12 cellular contexts compared by ENCODE assay signal in the genomic region with DNA sequence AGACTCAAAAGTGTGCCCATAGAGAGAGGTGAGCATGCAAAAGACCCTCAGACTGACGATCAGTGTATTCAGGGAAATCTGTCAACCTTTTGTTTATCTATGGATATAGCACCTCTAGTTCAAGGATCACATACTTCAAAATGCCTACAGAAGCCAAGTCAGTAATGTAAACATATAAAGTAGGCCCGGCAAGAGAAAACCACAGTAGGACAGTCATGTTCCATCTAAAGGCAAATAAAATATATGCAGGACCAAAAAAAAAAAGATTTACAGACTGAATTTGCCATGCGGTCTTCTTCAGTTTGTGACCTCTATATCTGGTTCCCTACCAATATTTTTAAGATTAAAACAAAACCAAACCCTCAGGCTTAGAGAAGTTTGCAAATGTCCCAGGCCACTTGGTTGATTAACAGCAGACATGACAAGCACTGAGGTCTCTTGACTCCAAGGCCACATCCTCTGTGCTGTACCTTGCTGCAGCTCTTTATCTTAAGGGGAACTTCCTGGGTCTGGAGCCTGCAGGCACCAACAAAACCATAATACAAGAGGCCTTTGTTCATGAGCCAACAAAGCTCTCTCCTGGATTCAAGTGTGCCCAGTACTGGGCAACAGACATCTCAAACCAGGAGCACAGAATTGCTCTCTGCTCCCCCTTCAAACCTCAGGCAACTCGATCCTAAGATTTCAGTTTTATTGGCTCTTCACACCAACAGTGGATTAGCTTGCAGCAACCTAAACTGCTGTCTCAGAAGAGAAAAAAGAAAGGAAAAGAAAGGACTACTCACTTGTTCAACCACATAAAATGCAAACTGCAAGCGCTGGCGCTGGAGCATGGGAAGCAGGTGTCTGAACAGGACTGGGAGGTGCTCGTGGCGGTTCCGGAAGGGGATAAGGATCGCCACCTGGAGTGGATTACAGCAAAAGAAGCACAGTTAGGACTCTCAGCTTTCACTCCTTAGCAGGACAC.
DNase-seq lines count a peak whose midpoint lies in the region; ATAC-seq, FAIRE-seq and TF ChIP-seq lines count a peak whose summit lies in the region.
"Had no signal": no experiment of that assay in that cellular context is flagged by ENCODE, and none has a peak within 500 bp of the region (broad histone marks: within the 10 kb centered on the region; RNA-seq: fewer than 3 reads in every experiment).

No MANE protein-coding gene starts in this region.

- DNase-seq in GM23338 (ENCODE audit: low spot score) (no peak), NCI-H2196 (lab: John Stamatoyannopoulos, UW; ENCODE audit: unreplicated experiment) (peak; percentile 91), colonic mucosa (peak; percentile 66), pancreas (no peak), DMS 273 treated with DMSO at 0.1 percent for 48 hours (lab: John Stamatoyannopoulos, UW) (no peak)
- no peak for DNase-seq in stimulated activated CD4-positive, alpha-beta T cell treated with anti-CD3 and anti-CD28 coated beads, Interleukin-15, amount 100 ng/mL, for 24 hours

- peaks cover 2% of the 10 kb centered on the region; the same call in 2 of the 3 replicates for H3K4me1 Mint-ChIP-seq in GM23338

- 46 to 67% methylated on average over 10 of the region's 10 CpGs for WGBS in pancreas, 2 donors

- no peaks in the 10 kb centered on the region for H3K9me2 ChIP-seq in GM23338 (ENCODE audit: insufficient read depth)

- H4K20me1 ChIP-seq in GM23338 (replicated peaks; ENCODE audit: insufficient read depth) = peaks cover 21% of the 10 kb centered on the region

- H3K27ac ChIP-seq in GM23338 (ENCODE audit: low read depth) (no peak overlapping the region), colonic mucosa (peak overlapping the region; percentile 54), pancreas (peak overlapping the region in 3 of 4 donors; percentile 35 to 54 (median 51))

- no peak for FAIRE-seq in pancreas (lab: Jason Lieb, UNC)
- FAIRE-seq: D721Med, endometrium, GM18507 had no signal

- intact Hi-C loops in colonic mucosa (cut with DNase I) (no loop called here), pancreas (cut with DNase I) (no loop called here)

- no peak overlapping the region for H3K4me3 Mint-ChIP-seq in GM23338
- H3K4me3 Mint-ChIP-seq: activated naive CD8-positive, alpha-beta T cell had no signal

- H3K4me3 ChIP-seq in GM23338 (no peak overlapping the region), colonic mucosa (no peak overlapping the region), pancreas (no peak overlapping the region)

- H3K9me3 ChIP-seq in colonic mucosa = no peaks in the 10 kb centered on the region
- H3K9me3 ChIP-seq in pancreas = no peaks in the 10 kb centered on the region

- no peaks in the 10 kb centered on the region for H3K4me1 ChIP-seq in GM23338 (ENCODE audit: insufficient read depth)
- peaks cover 6% of the 10 kb centered on the region for H3K4me1 ChIP-seq in colonic mucosa
- H3K4me1 ChIP-seq in pancreas = peaks cover 0 to 10% (median 5%) of the 10 kb centered on the region in 3 donors

- TF ChIP-seq CTCF in GM23338 (conservative IDR thresholded peaks at IDR 0.05; ENCODE audit: low read depth in 2 of 2) = no peak
- TF ChIP-seq CTCF in colonic mucosa (IDR thresholded peaks at IDR 0.05) = no peak
- TF ChIP-seq CTCF in pancreas (IDR thresholded peaks at IDR 0.05) = no peak

- H3K27me3 ChIP-seq in GM23338 (ENCODE audit: insufficient read depth) (no peaks in the 10 kb centered on the region), colonic mucosa (no peaks in the 10 kb centered on the region), pancreas (no peaks in the 10 kb centered on the region)

- no peak for ATAC-seq in GM23338
- ATAC-seq in pancreas = peak; percentile 40 to 89 (median 78)
- no peak for ATAC-seq in GM19452 (IDR thresholded peaks at IDR 0.05; ENCODE audit: unreplicated experiment)
- ATAC-seq in GM21717 (IDR thresholded peaks at IDR 0.05; ENCODE audit: unreplicated experiment) = no peak

- H3K36me3 Mint-ChIP-seq in GM23338 (ENCODE audit: low read depth) = peaks cover 84% of the 10 kb centered on the region

- H3F3A ChIP-seq in GM23338 (replicated peaks; ENCODE audit: low read depth) = peaks cover 2% of the 10 kb centered on the region; the same call in 1 of the 2 replicates

- H3K4me2 ChIP-seq in GM23338 = no peak overlapping the region

- H3K27me3 Mint-ChIP-seq in GM23338 (ENCODE audit: insufficient read depth, low read depth, poor library complexity) = peaks cover 1% of the 10 kb centered on the region
- H3K27me3 Mint-ChIP-seq: activated naive CD8-positive, alpha-beta T cell had no signal

- H3K36me3 ChIP-seq in GM23338 (ENCODE audit: insufficient read depth) (peaks cover 67% of the 10 kb centered on the region), colonic mucosa (peaks cover 15% of the 10 kb centered on the region), pancreas (peaks cover 0 to 72% (median 17%) of the 10 kb centered on the region in 3 donors)

- H3K9me3 Mint-ChIP-seq in GM23338 = no peaks in the 10 kb centered on the region

- peak overlapping the region in 1 of 2 donors; percentile 30 for H3K9ac ChIP-seq in colonic mucosa (ENCODE audit: low read depth in 2 of 2, low read length in 2 of 2)

- H2AFZ ChIP-seq in GM23338 = no peak overlapping the region

- H3K27ac Mint-ChIP-seq in GM23338 = peak overlapping the region; percentile 51; the same call in 1 of the 2 replicates
- H3K27ac Mint-ChIP-seq: activated naive CD8-positive, alpha-beta T cell had no signal

- H3K79me2 ChIP-seq in GM23338 (replicated peaks; ENCODE audit: insufficient read depth) = peaks cover 30% of the 10 kb centered on the region

TF ChIP-seq in GM23338, 12 proteins besides CTCF, POLR2A, EP300 and RAD21:
- TF ChIP-seq, protein P1, sequence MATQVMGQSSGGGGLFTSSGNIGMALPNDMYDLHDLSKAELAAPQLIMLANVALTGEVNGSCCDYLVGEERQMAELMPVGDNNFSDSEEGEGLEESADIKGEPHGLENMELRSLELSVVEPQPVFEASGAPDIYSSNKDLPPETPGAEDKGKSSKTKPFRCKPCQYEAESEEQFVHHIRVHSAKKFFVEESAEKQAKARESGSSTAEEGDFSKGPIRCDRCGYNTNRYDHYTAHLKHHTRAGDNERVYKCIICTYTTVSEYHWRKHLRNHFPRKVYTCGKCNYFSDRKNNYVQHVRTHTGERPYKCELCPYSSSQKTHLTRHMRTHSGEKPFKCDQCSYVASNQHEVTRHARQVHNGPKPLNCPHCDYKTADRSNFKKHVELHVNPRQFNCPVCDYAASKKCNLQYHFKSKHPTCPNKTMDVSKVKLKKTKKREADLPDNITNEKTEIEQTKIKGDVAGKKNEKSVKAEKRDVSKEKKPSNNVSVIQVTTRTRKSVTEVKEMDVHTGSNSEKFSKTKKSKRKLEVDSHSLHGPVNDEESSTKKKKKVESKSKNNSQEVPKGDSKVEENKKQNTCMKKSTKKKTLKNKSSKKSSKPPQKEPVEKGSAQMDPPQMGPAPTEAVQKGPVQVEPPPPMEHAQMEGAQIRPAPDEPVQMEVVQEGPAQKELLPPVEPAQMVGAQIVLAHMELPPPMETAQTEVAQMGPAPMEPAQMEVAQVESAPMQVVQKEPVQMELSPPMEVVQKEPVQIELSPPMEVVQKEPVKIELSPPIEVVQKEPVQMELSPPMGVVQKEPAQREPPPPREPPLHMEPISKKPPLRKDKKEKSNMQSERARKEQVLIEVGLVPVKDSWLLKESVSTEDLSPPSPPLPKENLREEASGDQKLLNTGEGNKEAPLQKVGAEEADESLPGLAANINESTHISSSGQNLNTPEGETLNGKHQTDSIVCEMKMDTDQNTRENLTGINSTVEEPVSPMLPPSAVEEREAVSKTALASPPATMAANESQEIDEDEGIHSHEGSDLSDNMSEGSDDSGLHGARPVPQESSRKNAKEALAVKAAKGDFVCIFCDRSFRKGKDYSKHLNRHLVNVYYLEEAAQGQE (IDR thresholded peaks at IDR 0.05; ENCODE audit: unreplicated experiment) = no peak
- TF ChIP-seq NANOG (IDR thresholded peaks at IDR 0.05; ENCODE audit: borderline replicate concordance) (no peak), STAT1 (IDR thresholded peaks at IDR 0.05; ENCODE audit: unreplicated experiment) (no peak), EZH2 (IDR thresholded peaks at IDR 0.05; ENCODE audit: low read depth, unreplicated experiment) (no peak)
TF ChIP-seq in GM23338: peak in this region for 0.

Comparison
In these comparisons a context has a peak if more than half of its experiments do, and no peak if none do; other contexts are left out.
1. ATAC-seq: peak in pancreas (4 of 4); none in GM23338 (single experiment), GM19452 (single experiment) and GM21717 (single experiment).
2. DNase-seq: peak in NCI-H2196 (single experiment) and colonic mucosa (single experiment); none in GM23338 (single experiment), pancreas (0 of 6), DMS 273 treated with DMSO at 0.1 percent for 48 hours (single experiment) and stimulated activated CD4-positive, alpha-beta T cell treated with anti-CD3 and anti-CD28 coated beads, Interleukin-15, amount 100 ng/mL, for 24 hours (single experiment).